ENCODE assay signal across 7 cellular contexts in the genomic region with DNA sequence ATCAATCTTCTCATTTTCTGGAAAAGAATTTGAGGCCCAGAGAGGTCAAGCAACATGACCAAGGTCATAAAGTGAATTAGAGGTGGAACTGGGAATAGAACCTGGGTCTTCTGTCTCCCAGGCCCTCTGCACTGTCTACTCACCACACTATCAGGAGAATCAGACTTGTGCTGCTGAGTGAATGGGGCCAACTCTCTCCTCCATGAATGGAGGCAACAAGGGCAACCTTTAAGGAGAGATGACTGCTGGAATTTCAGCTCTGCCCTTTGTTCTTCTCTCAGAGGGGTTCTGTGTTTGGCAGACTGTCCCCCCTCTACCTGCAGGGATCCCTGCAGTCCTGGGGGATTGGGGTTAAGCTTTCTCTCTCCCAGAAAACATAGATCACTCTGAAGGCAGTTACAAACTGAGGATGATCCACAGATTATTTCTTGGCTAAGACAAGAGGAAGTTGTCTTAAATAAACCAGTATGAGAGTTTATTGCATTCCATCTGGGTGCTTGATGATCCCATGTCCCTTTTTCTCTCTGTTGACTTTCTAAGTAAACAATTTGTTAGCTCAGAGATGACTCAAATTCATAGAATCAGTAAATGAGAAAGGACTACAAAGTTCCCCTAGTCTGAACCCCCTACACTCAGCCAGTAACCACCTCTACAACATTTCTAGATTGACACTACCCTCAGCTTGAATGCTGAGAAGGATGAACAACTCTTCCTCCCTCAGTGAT.
DNase-seq lines count a peak whose midpoint lies in the region; ATAC-seq and TF ChIP-seq lines count a peak whose summit lies in the region.

No MANE protein-coding gene starts in this region.

- H3K4me1 ChIP-seq in HCT116 (ENCODE audit: control insufficient read depth in 1 of 2, insufficient read depth in 2 of 2, low read length in 2 of 2), result peaks cover 43% of the 10 kb centered on the region in 2 experiments
- peaks cover 0 to 34% (median 8%) of the 10 kb centered on the region in 4 donors for H3K4me1 ChIP-seq in Peyer's patch

- H3K27me3 Mint-ChIP-seq in osteocyte (ENCODE audit: unreplicated experiment), result no peaks in the 10 kb centered on the region

- no peak for DNase-seq in HCT116 (ENCODE audit: low read depth, low spot score)
- no peak for DNase-seq in Peyer's patch
- peak; percentile 63 for DNase-seq in epithelial cell of prostate (ENCODE audit: low read depth, low spot score)
- DNase-seq in osteocyte (ENCODE audit: extremely low spot score, unreplicated experiment), result no peak
- DNase-seq in NK-92 treated with Interleukin-12 subunit alpha and Interleukin-12 subunit beta, amount 100 ng/mL, for 24 hours (lab: John Stamatoyannopoulos, UW), result no peak
- no peak for DNase-seq in activated effector memory CD4-positive, alpha-beta T cell treated with anti-CD3 and anti-CD28 coated beads, Interleukin-2, amount 50 U/mL, for 16 hours

- H3K4me1 Mint-ChIP-seq in osteocyte (ENCODE audit: unreplicated experiment), result peaks cover 40% of the 10 kb centered on the region

- H3K9ac ChIP-seq in HCT116 (ENCODE audit: low read length), result peak overlapping the region; percentile 54

- H3K36me3 ChIP-seq in HCT116 (ENCODE audit: control insufficient read depth in 1 of 2, insufficient read depth in 2 of 2, low read length in 2 of 2) (no peaks in the 10 kb centered on the region), Peyer's patch (no peaks in the 10 kb centered on the region)

- TF ChIP-seq RAD21 in HCT116 (IDR thresholded peaks at IDR 0.05; ENCODE audit: low read depth), result no peak

- TF ChIP-seq POLR2A in HCT116 (IDR thresholded peaks at IDR 0.05; ENCODE audit: borderline replicate concordance, extremely low read depth, insufficient read depth, insufficient read length), result no peak
- no peak for TF ChIP-seq POLR2A in Peyer's patch (IDR thresholded peaks at IDR 0.05)

- H3K27me3 ChIP-seq in HCT116 (ENCODE audit: insufficient read depth, low read length), result no peaks in the 10 kb centered on the region
- no peaks in the 10 kb centered on the region for H3K27me3 ChIP-seq in Peyer's patch

- H3K27ac ChIP-seq in HCT116 (ENCODE audit: low read depth, low read length), result peak overlapping the region; percentile 84
- H3K27ac ChIP-seq in Peyer's patch, result peak overlapping the region; percentile 43 to 89 (median 86)
- H3K27ac ChIP-seq in epithelial cell of prostate, result peak overlapping the region; percentile 93

- H3K79me2 ChIP-seq in HCT116 (ENCODE audit: insufficient read depth, low read length), result no peaks in the 10 kb centered on the region

- H3K9me3 ChIP-seq in HCT116 (ENCODE audit: control insufficient read depth in 1 of 2, insufficient read depth in 1 of 2, low read depth in 1 of 2, low read length in 2 of 2) (no peaks in the 10 kb centered on the region), Peyer's patch (no peaks in the 10 kb centered on the region)

- H3K4me3 Mint-ChIP-seq in osteocyte (ENCODE audit: unreplicated experiment), result peak overlapping the region; percentile 46

- BruUV-seq in HCT116 (replicated peaks; lab: Mats Ljungman, UMichigan), result no TSS peak

- H3K4me2 ChIP-seq in HCT116 (ENCODE audit: low read length), result peak overlapping the region; percentile 63

- peak; percentile 39 for ATAC-seq in HCT116
- ATAC-seq in GM19397 (IDR thresholded peaks at IDR 0.05; ENCODE audit: unreplicated experiment), result no peak

- TF ChIP-seq CTCF in HCT116 (IDR thresholded peaks at IDR 0.05 in 2 of 3, conservative IDR thresholded peaks at IDR 0.05 in 1 of 3; ENCODE audit: borderline replicate concordance in 1 of 3, insufficient read depth in 1 of 3, low read depth in 2 of 3, low read length in 2 of 3), result no peak
- no peak for TF ChIP-seq CTCF in Peyer's patch (IDR thresholded peaks at IDR 0.05)
- TF ChIP-seq CTCF in osteocyte (IDR thresholded peaks at IDR 0.05), result no peak

- intact Hi-C loops in HCT116 (cut with micrococcal nuclease), result no loop called here

- RAD21 ChIA-PET in HCT116 (lab: Charles Lee; ENCODE audit: low non-redundant PET in 1 of 2, low total read pairs in 2 of 2, uncharacterized antibody in 2 of 2, unreplicated experiment in 2 of 2), result no interaction called here

- H3K27ac Mint-ChIP-seq in osteocyte (ENCODE audit: unreplicated experiment), result peak overlapping the region; percentile 98

- no peaks in the 10 kb centered on the region for H3K36me3 Mint-ChIP-seq in osteocyte (ENCODE audit: unreplicated experiment)

- no peaks in the 10 kb centered on the region for H3K9me2 ChIP-seq in HCT116 (ENCODE audit: insufficient read depth)

- peak overlapping the region; percentile 2 for H2AFZ ChIP-seq in HCT116 (ENCODE audit: low read depth, low read length, poor library complexity, severe bottlenecking)

- POLR2A ChIA-PET in HCT116 (lab: Charles Lee), result interaction anchor here (1.2 to 2.1 kb wide), 3 partner anchors 8 to 417 kb away, joined by 3 to 9 read pairs (median 5); a partner anchor contains a TSS

- CTCF ChIA-PET in HCT116 (lab: Charles Lee), result interaction anchor here (1.3 kb wide), 1 partner anchor 24 kb away, joined by 3 read pairs; no protein-coding TSS in a partner anchor

- no peaks in the 10 kb centered on the region for H4K20me1 ChIP-seq in HCT116 (ENCODE audit: insufficient read depth)

- H3K4me3 ChIP-seq in HCT116 (replicated peaks in 1 of 2; ENCODE audit: low read depth in 1 of 2, low read length in 2 of 2) (peak overlapping the region in 1 of 2 experiments; percentile 35; a peak in 1 of 4 replicates), Peyer's patch (no peak overlapping the region)

- H3K9me3 Mint-ChIP-seq in osteocyte (ENCODE audit: unreplicated experiment), result no peaks in the 10 kb centered on the region

TF ChIP-seq in HCT116, 20 proteins besides CTCF, POLR2A, EP300 and RAD21:
- TF ChIP-seq ZFX (IDR thresholded peaks at IDR 0.05) (no peak), SIN3A (IDR thresholded peaks at IDR 0.05; ENCODE audit: low read depth) (no peak), SP1 (IDR thresholded peaks at IDR 0.05; ENCODE audit: low read depth) (no peak), EZH2 (IDR thresholded peaks at IDR 0.05) (no peak), POLR2AphosphoS5 (IDR thresholded peaks at IDR 0.05; ENCODE audit: low read depth, low read length) (no peak)
- TF ChIP-seq, protein P1, sequence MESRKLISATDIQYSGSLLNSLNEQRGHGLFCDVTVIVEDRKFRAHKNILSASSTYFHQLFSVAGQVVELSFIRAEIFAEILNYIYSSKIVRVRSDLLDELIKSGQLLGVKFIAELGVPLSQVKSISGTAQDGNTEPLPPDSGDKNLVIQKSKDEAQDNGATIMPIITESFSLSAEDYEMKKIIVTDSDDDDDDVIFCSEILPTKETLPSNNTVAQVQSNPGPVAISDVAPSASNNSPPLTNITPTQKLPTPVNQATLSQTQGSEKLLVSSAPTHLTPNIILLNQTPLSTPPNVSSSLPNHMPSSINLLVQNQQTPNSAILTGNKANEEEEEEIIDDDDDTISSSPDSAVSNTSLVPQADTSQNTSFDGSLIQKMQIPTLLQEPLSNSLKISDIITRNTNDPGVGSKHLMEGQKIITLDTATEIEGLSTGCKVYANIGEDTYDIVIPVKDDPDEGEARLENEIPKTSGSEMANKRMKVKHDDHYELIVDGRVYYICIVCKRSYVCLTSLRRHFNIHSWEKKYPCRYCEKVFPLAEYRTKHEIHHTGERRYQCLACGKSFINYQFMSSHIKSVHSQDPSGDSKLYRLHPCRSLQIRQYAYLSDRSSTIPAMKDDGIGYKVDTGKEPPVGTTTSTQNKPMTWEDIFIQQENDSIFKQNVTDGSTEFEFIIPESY (IDR thresholded peaks at IDR 0.05; ENCODE audit: extremely low read depth, insufficient replicate concordance, low read length), result no peak
